Comparison of ENCODE assay signal across 14 cellular contexts in the genomic region with DNA sequence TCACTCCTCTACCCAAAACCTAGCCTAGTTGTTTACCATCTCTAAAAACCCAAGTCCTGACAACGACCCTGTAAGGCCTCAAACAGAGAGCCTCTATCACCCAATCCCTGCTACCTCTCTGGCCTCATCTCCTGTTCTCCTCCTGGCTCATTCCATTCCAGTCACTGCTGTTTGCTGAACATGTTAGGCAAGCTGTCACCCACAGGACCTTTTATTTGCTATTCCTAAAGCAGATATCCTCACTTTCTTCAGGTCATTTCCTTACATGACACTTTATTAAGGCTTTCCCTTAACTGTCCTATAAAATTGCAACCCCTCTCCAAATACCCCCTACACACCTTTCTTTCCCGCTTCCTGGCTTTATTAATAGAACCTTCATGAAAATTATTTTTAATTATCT.
A peak's percentile ranks its signal among the peaks of the same experiment; 100 is the strongest.
DNase-seq lines count a peak whose midpoint lies in the region; ATAC-seq and TF ChIP-seq lines count a peak whose summit lies in the region.
"Had no signal": no experiment of that assay in that cellular context is flagged by ENCODE, and none has a peak within 500 bp of the region (broad histone marks: within the 10 kb centered on the region; RNA-seq: fewer than 3 reads in every experiment).

No MANE protein-coding gene starts in this region.

- peak overlapping the region; percentile 0 to 70 (median 70) for H3K27ac Mint-ChIP-seq in CD4-positive, CD25-positive, alpha-beta regulatory T cell
- H3K27ac Mint-ChIP-seq in memory B cell, result peak overlapping the region; percentile 58
- H3K27ac Mint-ChIP-seq in osteocyte (ENCODE audit: unreplicated experiment), result no peak overlapping the region

- intact Hi-C loops in ascending aorta (cut with DNase I), result loop anchor here (10.0 kb wide), 1 partner anchor 57 kb away; no protein-coding TSS in a partner anchor

- no peak overlapping the region for H3K4me3 ChIP-seq in CD4-positive, CD25-positive, alpha-beta regulatory T cell (ENCODE audit: low read depth, low read length)
- H3K4me3 ChIP-seq in HUES48 (ENCODE audit: low read depth, low read length) (no peak overlapping the region), endocrine pancreas (ENCODE audit: control insufficient read depth, insufficient read depth, low read length) (peak overlapping the region; percentile 19), ascending aorta (no peak overlapping the region)
- H3K4me3 ChIP-seq: SJCRH30 had no signal

- H3K4me3 Mint-ChIP-seq in CD4-positive, CD25-positive, alpha-beta regulatory T cell, result peak overlapping the region in 1 of 4 donors; percentile 45
- H3K4me3 Mint-ChIP-seq in memory B cell (no peak overlapping the region), osteocyte (ENCODE audit: unreplicated experiment) (no peak overlapping the region)

- H3K4me1 Mint-ChIP-seq in CD4-positive, CD25-positive, alpha-beta regulatory T cell, result peaks cover 50 to 96% (median 72%) of the 10 kb centered on the region in 4 donors
- H3K4me1 Mint-ChIP-seq in memory B cell, result peaks cover 47% of the 10 kb centered on the region
- peaks cover 49% of the 10 kb centered on the region for H3K4me1 Mint-ChIP-seq in osteocyte (ENCODE audit: unreplicated experiment)

- no peaks in the 10 kb centered on the region for H3K36me3 ChIP-seq in CD4-positive, CD25-positive, alpha-beta regulatory T cell (ENCODE audit: control insufficient read depth, insufficient read depth, low read length)
- H3K36me3 ChIP-seq in HUES48 (ENCODE audit: control insufficient read depth, insufficient read depth, low read length) (no peaks in the 10 kb centered on the region), endocrine pancreas (ENCODE audit: control insufficient read depth, insufficient read depth, low read length) (peaks cover 3% of the 10 kb centered on the region), ascending aorta (no peaks in the 10 kb centered on the region)
- H3K36me3 ChIP-seq: SJCRH30 had no signal

- no peaks in the 10 kb centered on the region for H3K9me3 ChIP-seq in CD4-positive, CD25-positive, alpha-beta regulatory T cell (ENCODE audit: control insufficient read depth in 2 of 2, low read length in 2 of 2)
- H3K9me3 ChIP-seq in HUES48 (ENCODE audit: control insufficient read depth, insufficient read depth, low read length) (no peaks in the 10 kb centered on the region), endocrine pancreas (ENCODE audit: control insufficient read depth, low read length) (no peaks in the 10 kb centered on the region), ascending aorta (no peaks in the 10 kb centered on the region)
- H3K9me3 ChIP-seq: SJCRH30 had no signal

- no peaks in the 10 kb centered on the region for H3K27me3 Mint-ChIP-seq in CD4-positive, CD25-positive, alpha-beta regulatory T cell
- H3K27me3 Mint-ChIP-seq in memory B cell (no peaks in the 10 kb centered on the region), osteocyte (ENCODE audit: unreplicated experiment) (no peaks in the 10 kb centered on the region)

- ATAC-seq in CD4-positive, CD25-positive, alpha-beta regulatory T cell (ENCODE audit: low read depth in 2 of 2), result no peak
- no peak for ATAC-seq in memory B cell (ENCODE audit: low read depth)
- ATAC-seq: sciatic nerve had no signal

- no peak for TF ChIP-seq CTCF in ascending aorta (IDR thresholded peaks at IDR 0.05)
- no peak for TF ChIP-seq CTCF in osteocyte (IDR thresholded peaks at IDR 0.05)

- H3K36me3 Mint-ChIP-seq in CD4-positive, CD25-positive, alpha-beta regulatory T cell, result peaks cover 5% of the 10 kb centered on the region
- H3K36me3 Mint-ChIP-seq in memory B cell (peaks cover 3% of the 10 kb centered on the region), osteocyte (ENCODE audit: unreplicated experiment) (peaks cover 4% of the 10 kb centered on the region)

- H3K4me1 ChIP-seq in CD4-positive, CD25-positive, alpha-beta regulatory T cell (ENCODE audit: control insufficient read depth, insufficient read depth, low read length, poor library complexity, severe bottlenecking), result peaks cover 45% of the 10 kb centered on the region
- H3K4me1 ChIP-seq in HUES48 (ENCODE audit: control insufficient read depth, insufficient read depth, low read length), result peaks cover 61% of the 10 kb centered on the region
- H3K4me1 ChIP-seq in endocrine pancreas (ENCODE audit: control insufficient read depth, insufficient read depth, low read length), result peaks cover 38% of the 10 kb centered on the region
- peaks cover 5 to 25% of the 10 kb centered on the region in 2 donors for H3K4me1 ChIP-seq in ascending aorta
- H3K4me1 ChIP-seq: SJCRH30 had no signal

- no peaks in the 10 kb centered on the region for H3K27me3 ChIP-seq in CD4-positive, CD25-positive, alpha-beta regulatory T cell (ENCODE audit: control insufficient read depth, insufficient read depth, low read length)
- no peaks in the 10 kb centered on the region for H3K27me3 ChIP-seq in HUES48 (ENCODE audit: control insufficient read depth, insufficient read depth, low read length)
- no peaks in the 10 kb centered on the region for H3K27me3 ChIP-seq in endocrine pancreas (ENCODE audit: control insufficient read depth, insufficient read depth, low read length)
- H3K27me3 ChIP-seq in ascending aorta, result no peaks in the 10 kb centered on the region
- H3K27me3 ChIP-seq: SJCRH30 had no signal

- H3K9ac ChIP-seq in HUES48 (ENCODE audit: low read depth, low read length) (no peak overlapping the region), endocrine pancreas (ENCODE audit: control insufficient read depth, insufficient read depth, low read length) (no peak overlapping the region)

- H3K27ac ChIP-seq in CD4-positive, CD25-positive, alpha-beta regulatory T cell (ENCODE audit: insufficient read depth, low read length, poor library complexity, severe bottlenecking), result no peak overlapping the region
- H3K27ac ChIP-seq in HUES48 (ENCODE audit: low read depth, low read length) (peak overlapping the region; percentile 63), ascending aorta (no peak overlapping the region)
- H3K27ac ChIP-seq: SJCRH30 had no signal

- no peak for DNase-seq in CD4-positive, CD25-positive, alpha-beta regulatory T cell
- no peak for DNase-seq in memory B cell (ENCODE audit: low spot score in 2 of 2)
- no peak for DNase-seq in ascending aorta (ENCODE audit: low spot score in 2 of 2)
- DNase-seq in activated CD4-positive, alpha-beta T cell treated with anti-CD3 and anti-CD28 coated beads for 1 hour, result no peak
- no peak for DNase-seq in osteocyte (ENCODE audit: extremely low spot score, unreplicated experiment)
- no peak for DNase-seq in SK-N-DZ (ENCODE audit: low spot score)
- DNase-seq: C1 segment of cervical spinal cord, GF-D8, KG1, NCI-H187, SJCRH30 had no signal

- no peaks in the 10 kb centered on the region for H3K9me3 Mint-ChIP-seq in CD4-positive, CD25-positive, alpha-beta regulatory T cell
- H3K9me3 Mint-ChIP-seq in memory B cell, result no peaks in the 10 kb centered on the region
- no peaks in the 10 kb centered on the region for H3K9me3 Mint-ChIP-seq in osteocyte (ENCODE audit: unreplicated experiment)
